9 cellular contexts compared by ENCODE assay signal in genomic region chr7:73828107-73828803, GRCh38. TPM values are rescaled to one million over a fixed set of nuclear protein-coding genes. Genes with fewer than 3 reads are reported as not detected.
DNase-seq lines count a peak whose midpoint lies in the region; ATAC-seq and TF ChIP-seq lines count a peak whose summit lies in the region.
"Had no signal": no experiment of that assay in that cellular context is flagged by ENCODE, and none has a peak within 500 bp of the region (broad histone marks: within the 10 kb centered on the region; RNA-seq: fewer than 3 reads in every experiment).

No MANE protein-coding gene starts in this region.

- intact Hi-C loops in A673 (cut with micrococcal nuclease; ENCODE audit: unreplicated experiment): no loop called here

- H3K27ac ChIP-seq in A673 (ENCODE audit: low read depth, low read length, poor library complexity, severe bottlenecking): no peak overlapping the region
- peak overlapping the region; percentile 85 for H3K27ac ChIP-seq in HEK293 (ENCODE audit: extremely low read depth, low read depth, low read length)

- CTCF ChIA-PET in A673 (lab: Charles Lee) (no interaction called here), HEK293 (lab: Yijun Ruan, JAX) (interaction anchor here (0.7 to 3.5 kb wide), 3 partner anchors 17 to 94 kb away, joined by 3 to 29 read pairs (median 9); no protein-coding TSS in a partner anchor)

- BruUV-seq in A673 (replicated peaks; lab: Mats Ljungman, UMichigan): no TSS peak

- H3K4me3 ChIP-seq in A673 (ENCODE audit: low read depth, low read length, poor library complexity, severe bottlenecking) (no peak overlapping the region), HEK293 (ENCODE audit: low read depth, low read length) (peak overlapping the region; percentile 18; the same call in 1 of the 2 replicates), cardiac fibroblast (replicated peaks in 1 of 2; ENCODE audit: low read depth in 2 of 2, low read length in 2 of 2) (no peak overlapping the region)
- H3K4me3 ChIP-seq: skin epidermis had no signal

- H3K36me3 ChIP-seq in A673 (ENCODE audit: insufficient read depth, low read length, poor library complexity, severe bottlenecking) (no peaks in the 10 kb centered on the region), HEK293 (ENCODE audit: control insufficient read depth in 2 of 2, insufficient read depth in 1 of 2, low read length in 2 of 2) (no peaks in the 10 kb centered on the region)

- no peaks in the 10 kb centered on the region for H3K9me3 ChIP-seq in A673 (ENCODE audit: low read depth, low read length, poor library complexity, severe bottlenecking)
- no peaks in the 10 kb centered on the region for H3K9me3 ChIP-seq in HEK293 (ENCODE audit: control insufficient read depth, insufficient read depth, low read depth, low read length)

- DNase-seq in A673 (ENCODE audit: low spot score) (peak; percentile 54), NCI-H748 (lab: John Stamatoyannopoulos, UW; ENCODE audit: unreplicated experiment) (peak; percentile 99), cardiac fibroblast (ENCODE audit: low read depth in 2 of 2) (peak; percentile 25 to 27), myocyte (ENCODE audit: low read depth) (peak; percentile 39)

- TF ChIP-seq CTCF in A673 (conservative IDR thresholded peaks at IDR 0.05; ENCODE audit: low read depth, low read length) (no peak), HEK293 (tag by site-specific recombination; IDR thresholded peaks at IDR 0.05) (no peak), cardiac fibroblast (IDR thresholded peaks at IDR 0.05; ENCODE audit: low read depth, low read length) (no peak)

- POLR2A ChIA-PET in A673 (lab: Charles Lee; ENCODE audit: low non-redundant PET) (no interaction called here), HEK293 (lab: Yijun Ruan, JAX) (interaction anchor here (0.6 to 1.7 kb wide), 6 partner anchors 14 to 351 kb away, joined by 3 to 7 read pairs (median 3); partner anchors contain the start of gene METTL27)

- ATAC-seq in GM21619 (IDR thresholded peaks at IDR 0.05; ENCODE audit: unreplicated experiment): no peak
- ATAC-seq in GM18870 (IDR thresholded peaks at IDR 0.05; ENCODE audit: unreplicated experiment): no peak
- ATAC-seq in HG02588 (IDR thresholded peaks at IDR 0.05; ENCODE audit: unreplicated experiment): no peak

- no peaks in the 10 kb centered on the region for H3K4me1 ChIP-seq in A673 (ENCODE audit: insufficient read depth, low read length, poor library complexity, severe bottlenecking)
- peaks cover 14% of the 10 kb centered on the region for H3K4me1 ChIP-seq in HEK293 (ENCODE audit: control insufficient read depth, insufficient read depth, low read length)

- H3K27me3 ChIP-seq in A673 (replicated peaks; ENCODE audit: insufficient read depth, low read depth, low read length, poor library complexity): no peaks in the 10 kb centered on the region

TF ChIP-seq in HEK293, 187 proteins besides CTCF, POLR2A, EP300 and RAD21 (continues in another document):
- TF ChIP-seq KLF1 (tag by site-specific recombination; IDR thresholded peaks at IDR 0.05) (peak; percentile 95), ZFP41 (tag by site-specific recombination; IDR thresholded peaks at IDR 0.05; ENCODE audit: borderline replicate concordance) (no peak), ZNF202 (tag by site-specific recombination; IDR thresholded peaks at IDR 0.05; ENCODE audit: borderline replicate concordance) (no peak), ZNF664 (tag by site-specific recombination; IDR thresholded peaks at IDR 0.05) (no peak), YY2 (tag by site-specific recombination; IDR thresholded peaks at IDR 0.05) (0 out of 2 replicates have a peak, but pooled peaks have one; percentile 12), ZNF701 (tag by site-specific recombination; IDR thresholded peaks at IDR 0.05) (no peak), ZFP3 (tag by site-specific recombination; IDR thresholded peaks at IDR 0.05; ENCODE audit: low read depth) (no peak), ZNF596 (tag by site-specific recombination; IDR thresholded peaks at IDR 0.05) (no peak), ZNF707 (tag by site-specific recombination; IDR thresholded peaks at IDR 0.05) (no peak), REPIN1 (tag by site-specific recombination; IDR thresholded peaks at IDR 0.05; ENCODE audit: low read depth) (no peak), ZFP37 (tag by site-specific recombination; IDR thresholded peaks at IDR 0.05) (no peak), ZXDB (tag by site-specific recombination; IDR thresholded peaks at IDR 0.05) (peak; percentile 74), ZNF398 (tag by site-specific recombination; IDR thresholded peaks at IDR 0.05) (0 out of 2 replicates have a peak, but pooled peaks have one; percentile 37), ZIC2 (tag by site-specific recombination; IDR thresholded peaks at IDR 0.05) (peak; percentile 55), ZNF747 (tag by site-specific recombination; IDR thresholded peaks at IDR 0.05) (no peak), GLI2 (tag by site-specific recombination; IDR thresholded peaks at IDR 0.05; ENCODE audit: borderline replicate concordance, low read depth) (no peak), ZNF138 (tag by site-specific recombination; IDR thresholded peaks at IDR 0.05; ENCODE audit: borderline replicate concordance) (no peak), ZNF16 (tag by site-specific recombination; IDR thresholded peaks at IDR 0.05; ENCODE audit: low read depth) (no peak), ZNF548 (tag by site-specific recombination; IDR thresholded peaks at IDR 0.05) (no peak), ZFHX2 (tag by site-specific recombination; conservative IDR thresholded peaks at IDR 0.05) (no peak), ZFP69B (tag by site-specific recombination; IDR thresholded peaks at IDR 0.05) (no peak; the same call in 1 of the 2 replicates), ZNF266 (tag by site-specific recombination; IDR thresholded peaks at IDR 0.05; ENCODE audit: low read depth) (no peak), ZNF324 (tag by site-specific recombination; IDR thresholded peaks at IDR 0.05) (no peak), ZNF221 (tag by site-specific recombination; IDR thresholded peaks at IDR 0.05; ENCODE audit: borderline replicate concordance) (no peak), ZBTB10 (tag by site-specific recombination; IDR thresholded peaks at IDR 0.05) (no peak), ZNF23 (tag by site-specific recombination; IDR thresholded peaks at IDR 0.05; ENCODE audit: borderline replicate concordance) (no peak), ZNF146 (tag by site-specific recombination; IDR thresholded peaks at IDR 0.05) (no peak)

RNA-seq across cellular contexts. Expression of gene CLDN4, which starts 2.5 kb away (rescaled TPM):
- total RNA-seq in A673 (2021) (0.11 and 0.17 TPM in 2 replicates), myocyte (not detected in 2 replicates)
- polyA plus RNA-seq in myocyte (2012): 0.55 TPM

RNA-seq across cellular contexts. Expression of gene METTL27, which starts 14.1 kb away (rescaled TPM):
- total RNA-seq in A673 (2021) (0.85 TPM in 1 of 2 replicates, not detected in the other), myocyte (1.3 and 4.0 TPM in 2 replicates)
- polyA plus RNA-seq in myocyte (2012): 3.3 TPM

RNA-seq across cellular contexts. Expression of gene TMEM270, which starts 32.7 kb away (rescaled TPM):
- total RNA-seq in A673 (2021) (not detected in 2 replicates), myocyte (not detected in 2 replicates)
- not detected for polyA plus RNA-seq in myocyte (2012)

RNA-seq across cellular contexts. Expression of gene CLDN3, which starts 58.2 kb away (rescaled TPM):
- total RNA-seq in A673 (2021) (not detected in 2 replicates), myocyte (not detected in 2 replicates)
- polyA plus RNA-seq in myocyte (2012): not detected

Comparison
In these comparisons a context has a peak if more than half of its experiments do, and no peak if none do; other contexts are left out.
1. DNase-seq: peak in every context shown above with its lines; median percentile 99 in NCI-H748; 54 in A673; 39 in myocyte; 26 in cardiac fibroblast.